In the genomic region with DNA sequence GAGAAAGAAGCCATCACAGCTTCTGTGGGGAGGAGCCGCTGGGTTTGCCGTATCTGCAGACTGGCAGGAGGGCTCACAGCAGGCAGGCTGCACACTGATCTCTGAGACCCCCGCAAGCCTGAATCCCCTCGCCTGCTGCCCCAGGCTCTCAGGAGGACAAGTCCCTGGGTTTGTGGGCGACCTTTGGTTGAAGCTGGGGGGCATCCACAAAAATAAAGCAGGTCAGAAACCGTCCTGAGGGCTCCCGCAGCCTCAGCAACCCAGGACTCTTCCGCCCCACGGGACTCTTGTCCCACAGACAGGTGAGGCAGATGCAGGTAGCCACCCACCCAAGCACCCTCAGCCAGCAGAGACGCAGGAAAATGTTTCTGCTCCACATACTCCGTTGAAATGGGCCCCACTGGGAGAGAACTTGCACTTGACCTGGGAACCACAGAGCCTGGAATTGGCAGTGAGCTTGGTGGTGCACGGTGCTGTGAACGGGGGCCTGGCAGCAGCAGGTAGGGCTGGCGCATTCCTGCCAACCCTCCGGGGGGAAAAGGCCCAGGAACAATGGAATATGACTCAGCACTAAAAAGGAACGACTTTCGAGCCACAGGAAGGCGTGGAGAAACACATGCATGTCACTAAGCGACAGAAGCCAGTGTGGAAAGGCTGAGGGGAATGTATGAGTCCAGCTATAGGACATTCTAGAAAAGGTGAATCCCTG, we compare ENCODE assay signal across 1 cellular context.
TF ChIP-seq lines count a peak whose summit lies in the region.

No MANE protein-coding gene starts in this region.

TF ChIP-seq in K562, 482 proteins besides CTCF, POLR2A, EP300 and RAD21 (continued from another document):
- TF ChIP-seq PKNOX1 (IDR thresholded peaks at IDR 0.05) (no peak), ARID3B (CRISPR knock-in tag; IDR thresholded peaks at IDR 0.05; ENCODE audit: borderline replicate concordance) (no peak), ZNF76 (CRISPR knock-in tag; IDR thresholded peaks at IDR 0.05; ENCODE audit: borderline replicate concordance) (no peak), MAFG (tag; conservative IDR thresholded peaks at IDR 0.05) (0 out of 2 replicates have a peak, but pooled peaks have one; percentile 31), TRIM28 (IDR thresholded peaks at IDR 0.05) (no peak)
TF ChIP-seq in K562: peak in this region for 3.
